Comparison of ENCODE assay signal across 12 cellular contexts in the genomic region with DNA sequence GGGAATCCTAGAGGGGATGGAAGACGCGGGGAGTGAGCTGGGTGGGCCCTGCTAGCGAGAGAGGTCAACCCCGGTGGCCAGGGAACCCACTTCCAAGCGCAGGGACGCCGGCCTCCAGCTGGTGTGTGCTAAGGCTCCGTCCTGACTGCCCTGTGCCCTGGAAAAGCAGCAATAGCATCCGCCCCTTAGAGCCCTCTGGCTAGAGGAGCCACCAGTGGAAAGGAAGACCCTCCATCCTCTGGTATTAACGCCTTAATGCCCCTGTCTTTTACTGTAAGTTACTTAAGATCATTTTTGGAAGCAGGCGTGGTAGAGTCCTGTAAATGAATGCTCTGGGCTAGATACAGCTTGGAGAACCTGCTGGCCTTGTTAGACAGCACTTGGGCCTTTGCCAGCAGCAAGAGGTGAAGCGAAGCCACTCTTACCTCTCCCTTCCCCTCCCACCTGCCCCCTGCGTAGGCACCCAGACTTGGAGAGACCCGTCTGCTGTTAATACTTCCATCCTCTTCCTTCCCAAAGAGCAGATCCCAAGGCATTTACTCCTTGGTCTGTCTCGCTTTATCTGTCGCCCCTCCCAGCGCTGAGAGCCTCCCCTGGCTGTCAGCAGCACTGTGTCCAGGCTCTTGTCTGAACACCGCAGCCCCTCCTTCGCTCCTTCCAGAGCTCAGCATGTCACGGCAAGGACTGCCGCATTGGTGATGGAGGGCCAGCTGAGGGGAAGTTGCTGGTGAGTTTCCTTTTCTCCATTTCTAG. TPM values are rescaled to one million over a fixed set of nuclear protein-coding genes. Genes with fewer than 3 reads are reported as not detected.
DNase-seq lines count a peak whose midpoint lies in the region; ATAC-seq, FAIRE-seq and TF ChIP-seq lines count a peak whose summit lies in the region.
"Had no signal": no experiment of that assay in that cellular context is flagged by ENCODE, and none has a peak within 500 bp of the region (broad histone marks: within the 10 kb centered on the region; RNA-seq: fewer than 3 reads in every experiment).

No MANE protein-coding gene starts in this region.

- H3K36me3 ChIP-seq in BLaER1 (peaks cover 61% of the 10 kb centered on the region), GM23338 (ENCODE audit: insufficient read depth) (0 out of 2 replicates have a peak, but pooled peaks cover 3% of the 10 kb centered on the region)
- peaks cover 0 to 33% (median 2%) of the 10 kb centered on the region in 3 experiments for H3K36me3 ChIP-seq in naive thymus-derived CD4-positive, alpha-beta T cell (ENCODE audit: control insufficient read depth in 2 of 3, insufficient read depth in 3 of 3, low read length in 3 of 3)

- no peak for TF ChIP-seq CTCF in GM23338 (conservative IDR thresholded peaks at IDR 0.05; ENCODE audit: low read depth in 2 of 2)

- H3K27me3 ChIP-seq in BLaER1 (no peaks in the 10 kb centered on the region), GM23338 (ENCODE audit: insufficient read depth) (no peaks in the 10 kb centered on the region)
- H3K27me3 ChIP-seq in naive thymus-derived CD4-positive, alpha-beta T cell (ENCODE audit: control insufficient read depth in 2 of 2, insufficient read depth in 2 of 2, low read length in 2 of 2), result no peaks in the 10 kb centered on the region
- H3K27me3 ChIP-seq: Peyer's patch had no signal

- CTCF ChIA-PET in naive thymus-derived CD4-positive, alpha-beta T cell (lab: Charles Lee), result interaction anchor here (1.7 kb wide), 1 partner anchor 17 kb away, joined by 5 read pairs; no protein-coding TSS in a partner anchor

- no peak overlapping the region for H3K4me3 ChIP-seq in BLaER1
- H3K4me3 ChIP-seq in GM23338, result no peak overlapping the region
- H3K4me3 ChIP-seq in naive thymus-derived CD4-positive, alpha-beta T cell (ENCODE audit: low read length), result no peak overlapping the region
- H3K4me3 ChIP-seq: smooth muscle cell had no signal

- intact Hi-C loops in naive thymus-derived CD4-positive, alpha-beta T cell (cut with micrococcal nuclease), result no loop called here

- H3K4me1 ChIP-seq in BLaER1, result peaks cover 78% of the 10 kb centered on the region
- H3K4me1 ChIP-seq in GM23338 (ENCODE audit: insufficient read depth), result peaks cover 50% of the 10 kb centered on the region
- H3K4me1 ChIP-seq in naive thymus-derived CD4-positive, alpha-beta T cell (ENCODE audit: control insufficient read depth in 2 of 2, insufficient read depth in 2 of 2, low read length in 2 of 2), result peaks cover 11 to 39% of the 10 kb centered on the region in 2 donors

- POLR2A ChIA-PET in naive thymus-derived CD4-positive, alpha-beta T cell (lab: Charles Lee), result interaction anchor here (0.6 to 2.2 kb wide), 2 partner anchors 7 to 856 kb away, joined by 3 to 8 read pairs; no protein-coding TSS in a partner anchor

- H3K27me3 Mint-ChIP-seq in GM23338 (ENCODE audit: insufficient read depth, low read depth, poor library complexity), result peaks cover 32% of the 10 kb centered on the region
- no peaks in the 10 kb centered on the region for H3K27me3 Mint-ChIP-seq in naive thymus-derived CD4-positive, alpha-beta T cell

- H3K4me3 Mint-ChIP-seq in GM23338, result peak overlapping the region; percentile 50; the same call in 1 of the 3 replicates
- peak overlapping the region in 1 of 10 donors; percentile 37 for H3K4me3 Mint-ChIP-seq in naive thymus-derived CD4-positive, alpha-beta T cell
- H3K4me3 Mint-ChIP-seq: immature natural killer cell had no signal

- no peak overlapping the region for H2AFZ ChIP-seq in GM23338

- in situ Hi-C loops in T47D (cut with HindIII; ENCODE audit: low pct_unique_long_range_greater_than_20kb, low sequenced_read_pairs), result no loop called here

- H3K4me2 ChIP-seq in BLaER1, result peak overlapping the region; percentile 21; the same call in 1 of the 2 replicates
- no peak overlapping the region for H3K4me2 ChIP-seq in GM23338
- H3K4me2 ChIP-seq: smooth muscle cell had no signal

- peaks cover 58% of the 10 kb centered on the region for H3K36me3 Mint-ChIP-seq in GM23338 (ENCODE audit: low read depth)
- H3K36me3 Mint-ChIP-seq in naive thymus-derived CD4-positive, alpha-beta T cell, result peaks cover 0 to 26% (median 9%) of the 10 kb centered on the region in 5 donors

- H3K79me2 ChIP-seq in GM23338 (replicated peaks; ENCODE audit: insufficient read depth), result peaks cover 42% of the 10 kb centered on the region

- ATAC-seq in GM23338, result no peak
- no peak for ATAC-seq in naive thymus-derived CD4-positive, alpha-beta T cell
- no peak for ATAC-seq in HG03196 (IDR thresholded peaks at IDR 0.05; ENCODE audit: unreplicated experiment)
- ATAC-seq in HG03039 (IDR thresholded peaks at IDR 0.05; ENCODE audit: unreplicated experiment), result no peak

- no peak for FAIRE-seq in RCC 7860 (lab: Jason Lieb, UNC)

- peaks cover 39% of the 10 kb centered on the region for H3F3A ChIP-seq in GM23338 (replicated peaks; ENCODE audit: low read depth)

- H3K9me2 ChIP-seq in GM23338 (ENCODE audit: insufficient read depth), result no peaks in the 10 kb centered on the region

- peak overlapping the region; percentile 43 for H3K9ac ChIP-seq in BLaER1

- H3K9me3 Mint-ChIP-seq in GM23338, result no peaks in the 10 kb centered on the region
- H3K9me3 Mint-ChIP-seq in naive thymus-derived CD4-positive, alpha-beta T cell, result no peaks in the 10 kb centered on the region
- H3K9me3 Mint-ChIP-seq: immature natural killer cell had no signal

- H3K27ac ChIP-seq in BLaER1 (peak overlapping the region; percentile 38), GM23338 (ENCODE audit: low read depth) (peak overlapping the region; percentile 97; the same call in 1 of the 2 replicates)
- peak overlapping the region; percentile 32 for H3K27ac ChIP-seq in naive thymus-derived CD4-positive, alpha-beta T cell (ENCODE audit: low read depth, low read length)

- no peaks in the 10 kb centered on the region for H3K9me3 ChIP-seq in BLaER1
- H3K9me3 ChIP-seq in naive thymus-derived CD4-positive, alpha-beta T cell (ENCODE audit: control insufficient read depth in 2 of 3, low read length in 3 of 3), result no peaks in the 10 kb centered on the region
- H3K9me3 ChIP-seq: Peyer's patch had no signal

- H3K4me1 Mint-ChIP-seq in GM23338, result peaks cover 68% of the 10 kb centered on the region
- H3K4me1 Mint-ChIP-seq in naive thymus-derived CD4-positive, alpha-beta T cell, result peaks cover 30 to 77% (median 64%) of the 10 kb centered on the region in 7 donors

- peaks cover 84% of the 10 kb centered on the region for H4K20me1 ChIP-seq in BLaER1
- H4K20me1 ChIP-seq in GM23338 (replicated peaks; ENCODE audit: insufficient read depth), result peaks cover 5% of the 10 kb centered on the region

- DNase-seq in GM23338 (ENCODE audit: low spot score) (no peak), T47D (ENCODE audit: low read depth in 1 of 2, low spot score in 1 of 2) (peak; percentile 62 to 82), RCC 7860 (ENCODE audit: low spot score) (no peak), epidermal melanocyte (ENCODE audit: insufficient read length, low spot score) (no peak)
- DNase-seq in naive thymus-derived CD4-positive, alpha-beta T cell, result no peak
- DNase-seq: activated CD8-positive, alpha-beta memory T cell treated with anti-CD3 and anti-CD28 coated beads for 24 hours; immature natural killer cell had no signal

- peak overlapping the region; percentile 48; the same call in 1 of the 2 replicates for H3K27ac Mint-ChIP-seq in GM23338
- H3K27ac Mint-ChIP-seq in naive thymus-derived CD4-positive, alpha-beta T cell, result peak overlapping the region; percentile 29 to 80 (median 70)

RNA-seq across cellular contexts. Expression of a gene that starts 4.6 kb away (rescaled TPM):
- 143 and 156 TPM in 2 replicates for total RNA-seq in GM23338 (2014; rRNA removed; shearing (Covaris generic))
- 29.2 and 29.8 TPM in 2 replicates for polyA plus RNA-seq in GM23338 (2016; fragmentation: Nextera tagmentation; extraction: Ambion mirVana)
- 100 to 1,000 TPM in 1 of 5 experiments, 10 to 100 TPM in 4; 68.5 to 103 (median 79.7) TPM for total RNA-seq in naive thymus-derived CD4-positive, alpha-beta T cell
- 10 to 100 TPM; 46.7 to 77.0 TPM for polyA plus RNA-seq in naive thymus-derived CD4-positive, alpha-beta T cell

RNA-seq across cellular contexts. Expression of a gene that starts 5.9 kb away (rescaled TPM):
- 35.2 and 38.2 TPM in 2 replicates for total RNA-seq in GM23338 (2014; rRNA removed; shearing (Covaris generic))
- polyA plus RNA-seq in GM23338 (2016; fragmentation: Nextera tagmentation; extraction: Ambion mirVana), result 4.5 and 6.7 TPM in 2 replicates
- total RNA-seq in naive thymus-derived CD4-positive, alpha-beta T cell, result 1 to 10 TPM; 1.1 to 5.7 (median 4.3) TPM
- 1 to 10 TPM; 3.3 to 7.4 TPM for polyA plus RNA-seq in naive thymus-derived CD4-positive, alpha-beta T cell

RNA-seq across cellular contexts. Expression of a gene that starts 31.8 kb away (rescaled TPM):
- total RNA-seq in GM23338 (2014; rRNA removed; shearing (Covaris generic)), result 164 and 169 TPM in 2 replicates
- 314 and 317 TPM in 2 replicates for polyA plus RNA-seq in GM23338 (2016; fragmentation: Nextera tagmentation; extraction: Ambion mirVana)
- under 1 TPM in 1 of 5 experiments, not detected in 4; 0.38 TPM for total RNA-seq in naive thymus-derived CD4-positive, alpha-beta T cell
- polyA plus RNA-seq in naive thymus-derived CD4-positive, alpha-beta T cell, result not detected
- polyA plus RNA-seq: immature natural killer cell had no signal

RNA-seq across cellular contexts. Expression of a gene that starts 49.9 kb away (rescaled TPM):
- 1.5 and 5.8 TPM in 2 replicates for total RNA-seq in GM23338 (2014; rRNA removed; shearing (Covaris generic))
- 1.8 and 3.5 TPM in 2 replicates for polyA plus RNA-seq in GM23338 (2016; fragmentation: Nextera tagmentation; extraction: Ambion mirVana)
- 10 to 100 TPM in 3 of 5 experiments, 1 to 10 TPM in 2; 7.0 to 13.2 (median 10.6) TPM for total RNA-seq in naive thymus-derived CD4-positive, alpha-beta T cell
- polyA plus RNA-seq in naive thymus-derived CD4-positive, alpha-beta T cell, result 1 to 10 TPM; 4.8 to 6.2 TPM

RNA-seq across cellular contexts. Expression of a gene that starts 50.1 kb away (rescaled TPM):
- total RNA-seq in GM23338 (2014; rRNA removed; shearing (Covaris generic)), result 67.6 and 75.2 TPM in 2 replicates
- 29.7 and 34.7 TPM in 2 replicates for polyA plus RNA-seq in GM23338 (2016; fragmentation: Nextera tagmentation; extraction: Ambion mirVana)
- total RNA-seq in naive thymus-derived CD4-positive, alpha-beta T cell, result 10 to 100 TPM in 3 of 5 experiments, 1 to 10 TPM in 2; 8.3 to 30.0 (median 11.5) TPM
- polyA plus RNA-seq in naive thymus-derived CD4-positive, alpha-beta T cell, result 10 to 100 TPM; 18.2 to 21.6 TPM

Comparison
In these comparisons a context has a peak if more than half of its experiments do, and no peak if none do; other contexts are left out.
1. H3K27ac ChIP-seq: peak in every context shown above with its lines; median percentile 97 in GM23338; 38 in BLaER1; 32 in naive thymus-derived CD4-positive, alpha-beta T cell.
2. DNase-seq: peak in T47D (2 of 2); none in GM23338 (single experiment), naive thymus-derived CD4-positive, alpha-beta T cell (0 of 9), RCC 7860 (single experiment) and epidermal melanocyte (single experiment).
3. RNA of a gene that starts 31.8 kb away (total RNA-seq): 164 to 169 TPM in GM23338; 0.38 TPM in naive thymus-derived CD4-positive, alpha-beta T cell; every median in the first group is over 100 times any median in the second.